18 cellular contexts compared by ENCODE assay signal in the genomic region with DNA sequence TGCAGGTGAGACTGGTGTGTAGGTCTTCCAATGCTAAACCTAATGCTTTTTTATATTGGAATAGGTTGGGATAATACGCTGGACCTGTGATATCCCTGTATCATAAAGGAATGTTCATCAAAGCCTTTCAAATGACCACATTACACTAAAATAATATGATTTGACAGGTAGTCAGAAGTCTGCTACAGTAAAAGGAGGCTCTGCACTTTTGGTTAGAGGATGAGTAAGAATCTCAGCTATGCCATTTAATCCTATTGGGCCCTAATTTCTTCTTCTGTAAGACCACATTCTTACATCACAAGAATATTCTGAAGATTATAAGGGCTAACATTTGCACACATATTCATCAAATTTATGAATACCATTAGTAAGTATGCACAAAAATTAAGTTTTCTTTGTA.
"Had no signal": no experiment of that assay in that cellular context is flagged by ENCODE, and none has a peak within 500 bp of the region (broad histone marks: within the 10 kb centered on the region; RNA-seq: fewer than 3 reads in every experiment).

No MANE protein-coding gene starts in this region.

- DNase-seq: cortex of kidney; effector CD4-positive, alpha-beta T cell; gastrocnemius medialis; head of caudate nucleus; left colon; left ventricle myocardium superior; lower lobe of right lung; naive thymus-derived CD8-positive, alpha-beta T cell; nephron progenitor cell; nucleus accumbens; stimulated activated CD4-positive, alpha-beta T cell treated with anti-CD3 and anti-CD28 coated beads, Interleukin-2, amount 100 ng/mL, for 24 hours; stimulated activated CD4-positive, alpha-beta T cell treated with anti-CD3 and anti-CD28 coated beads, Interleukin-4, amount 100 ng/mL, for 24 hours; stimulated activated naive CD4-positive, alpha-beta T cell treated with Interleukin-2 at 50 U/mL for 16 hours; stomach; thyroid gland had no signal

- ATAC-seq: esophagus mucosa; gastrocnemius medialis; left colon; left ventricle myocardium superior; lower lobe of right lung; naive thymus-derived CD8-positive, alpha-beta T cell; sciatic nerve; stimulated activated effector memory CD8-positive, alpha-beta T cell treated with anti-CD3 and anti-CD28 coated beads, Interleukin-12 subunit alpha, Interleukin-12 subunit beta, amount 100 ng/mL, for 72 hours had no signal
